In the genomic region with DNA sequence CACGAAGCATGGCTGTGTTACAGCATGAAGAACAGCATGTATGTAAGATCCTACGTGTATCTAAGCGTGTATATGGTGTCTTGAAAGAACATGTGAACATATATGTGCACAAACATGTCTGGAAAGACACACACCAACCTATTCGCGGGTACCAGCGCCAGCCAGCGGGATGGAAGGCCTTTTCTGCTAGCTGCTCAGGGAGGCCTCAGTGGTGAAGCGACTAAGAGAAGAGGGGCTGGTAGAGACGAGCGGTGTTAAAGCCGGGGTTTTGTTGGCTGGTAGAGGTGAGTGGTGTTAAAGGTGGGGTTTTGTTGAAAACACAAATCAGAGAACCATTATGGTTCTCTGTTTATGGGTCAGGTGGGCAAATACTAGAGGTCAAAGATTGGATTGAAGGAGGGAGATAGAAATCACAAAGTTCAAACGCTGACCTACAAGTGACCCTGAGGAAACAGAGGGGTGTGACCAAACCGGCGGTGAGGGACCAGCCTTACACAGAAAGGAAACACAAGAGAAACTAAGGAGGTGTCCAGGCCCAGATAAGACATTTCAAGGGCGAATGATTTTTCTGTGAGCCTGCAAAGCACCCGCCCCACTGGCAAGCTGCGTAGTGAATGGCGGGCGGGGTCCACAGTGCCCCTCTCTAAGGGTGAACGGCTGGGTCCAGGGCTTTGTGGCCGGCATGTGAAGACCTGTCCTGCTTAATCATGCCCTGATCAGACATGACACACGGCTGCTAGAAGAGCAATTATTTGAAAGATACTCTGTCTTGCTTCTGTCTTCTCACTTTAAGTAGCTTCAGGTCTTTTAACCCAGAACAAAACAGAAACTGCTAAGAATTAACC, we compare ENCODE assay signal across 1 cellular context.
TF ChIP-seq lines count a peak whose summit lies in the region.

No MANE protein-coding gene starts in this region.

TF ChIP-seq in SK-N-SH, 30 proteins besides CTCF, POLR2A, EP300 and RAD21 (continued from another document):
- no peak for TF ChIP-seq USF1 (IDR thresholded peaks at IDR 0.05; ENCODE audit: borderline replicate concordance, low read depth)
- no peak for TF ChIP-seq NFIC (IDR thresholded peaks at IDR 0.05; ENCODE audit: borderline replicate concordance)
- no peak for TF ChIP-seq PBX3 (IDR thresholded peaks at IDR 0.05)
- TF ChIP-seq, protein P1, sequence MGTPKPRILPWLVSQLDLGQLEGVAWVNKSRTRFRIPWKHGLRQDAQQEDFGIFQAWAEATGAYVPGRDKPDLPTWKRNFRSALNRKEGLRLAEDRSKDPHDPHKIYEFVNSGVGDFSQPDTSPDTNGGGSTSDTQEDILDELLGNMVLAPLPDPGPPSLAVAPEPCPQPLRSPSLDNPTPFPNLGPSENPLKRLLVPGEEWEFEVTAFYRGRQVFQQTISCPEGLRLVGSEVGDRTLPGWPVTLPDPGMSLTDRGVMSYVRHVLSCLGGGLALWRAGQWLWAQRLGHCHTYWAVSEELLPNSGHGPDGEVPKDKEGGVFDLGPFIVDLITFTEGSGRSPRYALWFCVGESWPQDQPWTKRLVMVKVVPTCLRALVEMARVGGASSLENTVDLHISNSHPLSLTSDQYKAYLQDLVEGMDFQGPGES (IDR thresholded peaks at IDR 0.05; ENCODE audit: low read depth, low read length), result no peak
TF ChIP-seq in SK-N-SH: peak in this region for 0.
